In genomic region chr19:58439576-58440554, GRCh38 we compare ENCODE assay signal across 8 cellular contexts. TPM values are rescaled to one million over a fixed set of nuclear protein-coding genes. Genes with fewer than 3 reads are reported as not detected.
DNase-seq lines count a peak whose midpoint lies in the region; ATAC-seq, FAIRE-seq and TF ChIP-seq lines count a peak whose summit lies in the region.

Gene ZNF132, minus strand, starts transcription at chr19:58440153. Its CDS starts 332 bp downstream, at chr19:58439821.

- peak within 1 kb of the TSS; percentile 55; the same call in 1 of the 2 replicates for H3K23ac ChIP-seq in IMR-90 (ENCODE audit: low read depth, low read length)

- intact Hi-C loops in IMR-90 (cut with micrococcal nuclease), result loop anchor here (2.0 kb wide), 1 partner anchor 31 kb away; the partner anchor contains the start of gene ZNF584

- peak within 1 kb of the TSS; percentile 7; the same call in 1 of the 2 replicates for H3K18ac ChIP-seq in IMR-90 (ENCODE audit: low read depth, low read length)

- H4K91ac ChIP-seq in IMR-90 (ENCODE audit: insufficient read depth, low read depth, low read length), result peak within 1 kb of the TSS; percentile 72

- no peak for TF ChIP-seq RAD21 in IMR-90 (IDR thresholded peaks at IDR 0.05; ENCODE audit: low read length)

- H3K9ac ChIP-seq in IMR-90 (ENCODE audit: low read depth, low read length), result peak within 1 kb of the TSS; percentile 57
- H3K9ac ChIP-seq in astrocyte (ENCODE audit: low read length), result peak within 1 kb of the TSS; percentile 80

- no peak within 1 kb of the TSS for H3K56ac ChIP-seq in IMR-90 (ENCODE audit: extremely low read depth, insufficient read depth, low read length)

- ATAC-seq in GM21423 (IDR thresholded peaks at IDR 0.05; ENCODE audit: unreplicated experiment) (peak; percentile 96), IMR-90 (ENCODE audit: low read depth) (peak; percentile 98)

- BruUV-seq in IMR-90 (replicated peaks; lab: Mats Ljungman, UMichigan), result no TSS peak

- peak within 1 kb of the TSS; percentile 74 for H2AK5ac ChIP-seq in IMR-90 (ENCODE audit: low read depth, low read length)

- FAIRE-seq in astrocyte (lab: Jason Lieb, UNC) (peak; percentile 95), urothelium cell line (lab: Jason Lieb, UNC) (no peak)

- no peak within 1 kb of the TSS for H2BK20ac ChIP-seq in IMR-90 (ENCODE audit: low read depth, low read length)

- no peak for TF ChIP-seq CTCF in IMR-90 (conservative IDR thresholded peaks at IDR 0.05; ENCODE audit: low read depth, low read length)
- TF ChIP-seq CTCF in astrocyte (IDR thresholded peaks at IDR 0.05; ENCODE audit: insufficient read depth, low read depth, low read length), result no peak

- 3% methylated on average over 35 of the region's 59 CpGs; no CpG with 5 or more reads in 1 of the 2 experiments for WGBS in IMR-90 (ENCODE audit: extremely low coverage in 2 of 2, insufficient read length in 1 of 2), 2 experiments

- H4K8ac ChIP-seq in IMR-90 (ENCODE audit: low read depth in 2 of 2, low read length in 2 of 2), result peak within 1 kb of the TSS; percentile 47 to 95

- in situ Hi-C loops in IMR-90 (cut with MboI; ENCODE audit: low sequenced_read_pairs), result no loop called here

- no peak within 1 kb of the TSS for H2BK15ac ChIP-seq in IMR-90 (ENCODE audit: low read depth, low read length)

- H3K27ac ChIP-seq in IMR-90 (ENCODE audit: insufficient read depth, low read length) (peak within 1 kb of the TSS; percentile 61), astrocyte (ENCODE audit: low read depth, low read length) (peak within 1 kb of the TSS; percentile 80)

- DNase-seq in D341Med (ENCODE audit: low spot score) (peak; percentile 88), IMR-90 (peak; percentile 100), T-helper 9 cell (peak; percentile 89), astrocyte (ENCODE audit: low read depth) (peak; percentile 100), hepatic stellate cell (ENCODE audit: low spot score) (peak; percentile 99), putamen (ENCODE audit: low spot score) (peak; percentile 100), urothelium cell line (ENCODE audit: low spot score) (peak; percentile 8)

- peaks cover 17% of the 10 kb centered on the region for H3K36me3 ChIP-seq in IMR-90 (ENCODE audit: control insufficient read depth, insufficient read depth, low read length)
- peaks cover 20% of the 10 kb centered on the region for H3K36me3 ChIP-seq in astrocyte (ENCODE audit: insufficient read depth, low read length)

- H3K4me2 ChIP-seq in IMR-90 (ENCODE audit: low read depth, low read length) (peak within 1 kb of the TSS; percentile 73), astrocyte (ENCODE audit: low read length) (peak within 1 kb of the TSS; percentile 91)

- dilution Hi-C loops in IMR-90 (cut with HindIII; ENCODE audit: low sequenced_read_pairs, unreplicated experiment), result no loop called here

- H3K14ac ChIP-seq in IMR-90 (replicated peaks; ENCODE audit: low read depth, low read length), result peak within 1 kb of the TSS; percentile 84

- H3K27me3 Mint-ChIP-seq in astrocyte (ENCODE audit: low read depth, unreplicated experiment), result peaks cover 33% of the 10 kb centered on the region

- H3K4ac ChIP-seq in IMR-90 (ENCODE audit: low read depth, low read length), result peak within 1 kb of the TSS; percentile 85

- H4K20me1 ChIP-seq in IMR-90 (ENCODE audit: insufficient read depth, low read length) (no peaks in the 10 kb centered on the region), astrocyte (ENCODE audit: insufficient read depth, low read length) (no peaks in the 10 kb centered on the region)

- peak within 1 kb of the TSS; percentile 95 for H2AFZ ChIP-seq in IMR-90 (replicated peaks; ENCODE audit: low read length, poor library complexity)
- H2AFZ ChIP-seq in astrocyte (ENCODE audit: low read depth, low read length), result peak within 1 kb of the TSS; percentile 90

- peaks cover 60% of the 10 kb centered on the region for H3K9me3 Mint-ChIP-seq in astrocyte (ENCODE audit: unreplicated experiment)

- H2BK120ac ChIP-seq in IMR-90 (ENCODE audit: low read depth, low read length), result no peak within 1 kb of the TSS

- H3K27me3 ChIP-seq in IMR-90 (ENCODE audit: control insufficient read depth, insufficient read depth, low read length) (no peaks in the 10 kb centered on the region), astrocyte (ENCODE audit: insufficient read depth, low read length) (no peaks in the 10 kb centered on the region)

- H4K5ac ChIP-seq in IMR-90 (ENCODE audit: low read depth, low read length), result peak within 1 kb of the TSS; percentile 84

- peak within 1 kb of the TSS; percentile 80 for H3K4me3 Mint-ChIP-seq in astrocyte (ENCODE audit: unreplicated experiment)

- H2AK9ac ChIP-seq in IMR-90 (replicated peaks; ENCODE audit: low read depth, low read length, poor library complexity), result peak within 1 kb of the TSS; percentile 96

- H3K4me1 Mint-ChIP-seq in astrocyte (ENCODE audit: low read depth, unreplicated experiment), result peaks cover 3% of the 10 kb centered on the region

- peaks cover 3% of the 10 kb centered on the region; the same call in 1 of the 2 replicates for H3K4me1 ChIP-seq in IMR-90 (ENCODE audit: control insufficient read depth, insufficient read depth, low read length)
- H3K4me1 ChIP-seq in astrocyte (ENCODE audit: insufficient read depth, low read length), result peaks cover 14% of the 10 kb centered on the region

- peaks cover 30% of the 10 kb centered on the region for H3K9me3 ChIP-seq in IMR-90 (ENCODE audit: control insufficient read depth, insufficient read depth, low read length)
- peaks cover 40% of the 10 kb centered on the region for H3K9me3 ChIP-seq in astrocyte (ENCODE audit: insufficient read depth, low read depth, low read length)

- H3K27ac Mint-ChIP-seq in astrocyte (ENCODE audit: unreplicated experiment), result peak within 1 kb of the TSS; percentile 90

- H3K4me3 ChIP-seq in IMR-90 (ENCODE audit: insufficient read depth, low read depth, low read length) (peak within 1 kb of the TSS; percentile 65), astrocyte (ENCODE audit: insufficient read depth, low read depth, low read length) (peak within 1 kb of the TSS; percentile 81)

- POLR2A ChIA-PET in IMR-90 (lab: Charles Lee; ENCODE audit: unreplicated experiment), result no interaction called here

- H2BK5ac ChIP-seq in IMR-90 (ENCODE audit: low read depth, low read length, poor library complexity, severe bottlenecking), result peak within 1 kb of the TSS; percentile 45

- H3K9me1 ChIP-seq in IMR-90 (ENCODE audit: insufficient read depth, low read length), result no peaks in the 10 kb centered on the region

- peaks cover 24% of the 10 kb centered on the region for H3K79me2 ChIP-seq in astrocyte (ENCODE audit: insufficient read depth, low read length)

- H3K36me3 Mint-ChIP-seq in astrocyte (ENCODE audit: low read depth, unreplicated experiment), result peaks cover 39% of the 10 kb centered on the region

- peaks cover 17 to 36% of the 10 kb centered on the region in 2 experiments for H3K79me1 ChIP-seq in IMR-90 (ENCODE audit: low read depth in 1 of 2, low read length in 2 of 2)

- CTCF ChIA-PET in IMR-90 (lab: Yijun Ruan, JAX), result no interaction called here

- TF ChIP-seq POLR2A in IMR-90 (IDR thresholded peaks at IDR 0.05; ENCODE audit: low read depth, low read length), result peak; percentile 87

TF ChIP-seq in IMR-90, 13 proteins besides CTCF, POLR2A, EP300 and RAD21:
- TF ChIP-seq MAZ (IDR thresholded peaks at IDR 0.05; ENCODE audit: borderline replicate concordance, low read depth, low read length), result no peak; the same call in 1 of the 2 replicates
- TF ChIP-seq CEBPB (IDR thresholded peaks at IDR 0.05; ENCODE audit: low read depth, low read length), result peak; percentile 86
- no peak for TF ChIP-seq RCOR1 (IDR thresholded peaks at IDR 0.05; ENCODE audit: insufficient replicate concordance, low read length)
- 0 out of 2 replicates have a peak, but pooled peaks have one; percentile 6 for TF ChIP-seq RFX5 (IDR thresholded peaks at IDR 0.05; ENCODE audit: low read depth, low read length)
- peak; percentile 58 for TF ChIP-seq MXI1 (IDR thresholded peaks at IDR 0.05; ENCODE audit: borderline replicate concordance, low read depth, low read length)
- peak; percentile 62 for TF ChIP-seq BHLHE40 (IDR thresholded peaks at IDR 0.05; ENCODE audit: low read depth, low read length)
- no peak for TF ChIP-seq CHD1 (IDR thresholded peaks at IDR 0.05; ENCODE audit: low read depth, low read length)
- peak; percentile 3; the same call in 1 of the 2 replicates for TF ChIP-seq USF2 (IDR thresholded peaks at IDR 0.05; ENCODE audit: low read depth, low read length)

RNA-seq across cellular contexts. Expression of gene ZNF132, which starts in this region (rescaled TPM):
- total RNA-seq in IMR-90 (2012; rRNA removed) (8.9 and 13.6 TPM in 2 replicates), astrocyte (1.4 and 1.9 TPM in 2 replicates)
- polyA plus RNA-seq in IMR-90 (2012; rRNA removed), result 1.4 and 2.4 TPM in 2 replicates
- 0.71 and 0.75 TPM in 2 replicates for polyA plus RNA-seq in IMR-90 (2012; cell fraction: cytosol; rRNA removed)
- polyA plus RNA-seq in IMR-90 (2012; cell fraction: nucleus; rRNA removed; ENCODE audit: low replicate concordance), result 1.0 and 2.1 TPM in 2 replicates

Comparison
In these comparisons a context has a peak if more than half of its experiments do, and no peak if none do; other contexts are left out.
1. Peak in every context shown above with its lines: DNase-seq, ATAC-seq, H3K4me3 ChIP-seq and H3K27ac ChIP-seq.
2. DNase-seq: peak in every context shown above with its lines; median percentile 100 in IMR-90; 100 in astrocyte; 100 in putamen; 99 in hepatic stellate cell; 89 in T-helper 9 cell; 88 in D341Med; 8 in urothelium cell line.